In the genomic region with DNA sequence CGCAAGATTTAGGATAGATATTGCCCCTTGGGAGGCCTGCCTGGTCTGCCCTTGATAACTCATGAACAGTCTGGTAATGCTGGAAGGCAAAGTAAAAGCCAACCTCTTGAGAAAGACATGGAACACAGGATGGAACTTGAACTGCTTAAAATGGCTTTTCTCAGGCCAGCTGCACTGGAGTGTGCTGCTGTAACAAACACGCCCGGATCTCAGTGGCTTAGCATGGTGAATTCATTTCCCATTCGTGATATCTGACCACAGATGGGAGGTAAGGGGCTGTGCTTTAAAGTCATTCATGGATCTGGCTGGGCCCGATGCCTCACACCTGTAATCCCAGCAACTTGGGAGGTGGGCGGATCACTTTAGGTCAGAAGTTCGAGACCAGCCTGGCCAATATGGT, we compare ENCODE assay signal across 16 cellular contexts.
DNase-seq lines count a peak whose midpoint lies in the region; ATAC-seq and TF ChIP-seq lines count a peak whose summit lies in the region.
"Had no signal": no experiment of that assay in that cellular context is flagged by ENCODE, and none has a peak within 500 bp of the region (broad histone marks: within the 10 kb centered on the region; RNA-seq: fewer than 3 reads in every experiment).

No MANE protein-coding gene starts in this region.

- H4K20me1 ChIP-seq in HCT116 (ENCODE audit: insufficient read depth), result no peaks in the 10 kb centered on the region
- no peaks in the 10 kb centered on the region for H4K20me1 ChIP-seq in smooth muscle cell (ENCODE audit: low read depth)

- H3K4me1 Mint-ChIP-seq in MCF 10A (ENCODE audit: insufficient read depth, unreplicated experiment) (peaks cover 32% of the 10 kb centered on the region), endothelial cell (ENCODE audit: unreplicated experiment) (peaks cover 5% of the 10 kb centered on the region)
- H3K4me1 Mint-ChIP-seq in CD8-positive, alpha-beta memory T cell, result no peaks in the 10 kb centered on the region

- H3K27me3 Mint-ChIP-seq in MCF 10A (ENCODE audit: insufficient read depth, unreplicated experiment), result no peaks in the 10 kb centered on the region
- H3K27me3 Mint-ChIP-seq in CD8-positive, alpha-beta memory T cell, result no peaks in the 10 kb centered on the region
- peaks cover 4% of the 10 kb centered on the region for H3K27me3 Mint-ChIP-seq in endothelial cell (ENCODE audit: unreplicated experiment)
- H3K27me3 Mint-ChIP-seq: B cell; CD4-positive, alpha-beta T cell had no signal

- ATAC-seq in HCT116, result no peak

- H3F3A ChIP-seq in smooth muscle cell (ENCODE audit: low read depth), result peaks cover 5% of the 10 kb centered on the region

- peak overlapping the region; percentile 64; the same call in 1 of the 2 replicates for H3K4me2 ChIP-seq in HCT116 (ENCODE audit: low read length)
- no peak overlapping the region for H3K4me2 ChIP-seq in smooth muscle cell

- no peak for TF ChIP-seq RAD21 in HCT116 (IDR thresholded peaks at IDR 0.05; ENCODE audit: low read depth)

- peaks cover 15 to 32% of the 10 kb centered on the region in 2 experiments for H3K4me1 ChIP-seq in HCT116 (ENCODE audit: control insufficient read depth in 1 of 2, insufficient read depth in 2 of 2, low read length in 2 of 2)
- H3K4me1 ChIP-seq in esophagus (ENCODE audit: control insufficient read depth in 2 of 2, insufficient read depth in 2 of 2, low read length in 1 of 2), result peaks cover 0 to 8% of the 10 kb centered on the region in 2 donors
- H3K4me1 ChIP-seq in smooth muscle cell (ENCODE audit: low read depth), result peaks cover 14% of the 10 kb centered on the region
- H3K4me1 ChIP-seq in CD8-positive, alpha-beta memory T cell (ENCODE audit: insufficient read depth, low read length), result no peaks in the 10 kb centered on the region
- H3K4me1 ChIP-seq: HAP-1 had no signal

- TF ChIP-seq CTCF in HCT116 (IDR thresholded peaks at IDR 0.05 in 2 of 3, conservative IDR thresholded peaks at IDR 0.05 in 1 of 3; ENCODE audit: borderline replicate concordance in 1 of 3, insufficient read depth in 1 of 3, low read depth in 2 of 3, low read length in 2 of 3), result no peak
- no peak for TF ChIP-seq CTCF in MCF 10A (IDR thresholded peaks at IDR 0.05; ENCODE audit: unreplicated experiment)
- TF ChIP-seq CTCF in smooth muscle cell (IDR thresholded peaks at IDR 0.05; ENCODE audit: borderline replicate concordance, insufficient read depth, poor library complexity, severe bottlenecking), result no peak
- no peak for TF ChIP-seq CTCF in endothelial cell (IDR thresholded peaks at IDR 0.05; ENCODE audit: unreplicated experiment)

- no peak for DNase-seq in HCT116 (ENCODE audit: low read depth, low spot score)
- no peak for DNase-seq in MCF 10A (ENCODE audit: unreplicated experiment)
- DNase-seq in smooth muscle cell (lab: John Stamatoyannopoulos, UW; ENCODE audit: unreplicated experiment), result no peak
- DNase-seq in cerebellar nuclear complex (lab: John Stamatoyannopoulos, UW), result no peak
- DNase-seq in CD8-positive, alpha-beta memory T cell, result no peak
- no peak for DNase-seq in endothelial cell (ENCODE audit: low spot score)
- DNase-seq: C1 segment of cervical spinal cord; CD4-positive, alpha-beta T cell; COR-L47; DND-41; GDM1; HFFc6 had no signal

- no peaks in the 10 kb centered on the region for H3K36me3 Mint-ChIP-seq in MCF 10A (ENCODE audit: insufficient read depth, unreplicated experiment)
- peaks cover 0 to 22% (median 1%) of the 10 kb centered on the region in 3 donors for H3K36me3 Mint-ChIP-seq in CD8-positive, alpha-beta memory T cell
- no peaks in the 10 kb centered on the region for H3K36me3 Mint-ChIP-seq in endothelial cell (ENCODE audit: low read depth, unreplicated experiment)

- H3K27ac Mint-ChIP-seq in MCF 10A (ENCODE audit: low read depth, unreplicated experiment) (peak overlapping the region; percentile 73), endothelial cell (ENCODE audit: unreplicated experiment) (no peak overlapping the region)
- no peak overlapping the region for H3K27ac Mint-ChIP-seq in CD8-positive, alpha-beta memory T cell
- H3K27ac Mint-ChIP-seq: B cell; CD4-positive, alpha-beta T cell; HFFc6 had no signal

- no peaks in the 10 kb centered on the region for H3K9me3 Mint-ChIP-seq in MCF 10A (ENCODE audit: unreplicated experiment)
- no peaks in the 10 kb centered on the region for H3K9me3 Mint-ChIP-seq in CD8-positive, alpha-beta memory T cell
- H3K9me3 Mint-ChIP-seq in endothelial cell (ENCODE audit: unreplicated experiment), result no peaks in the 10 kb centered on the region
- H3K9me3 Mint-ChIP-seq: CD4-positive, alpha-beta T cell had no signal

- CTCF ChIA-PET in HCT116 (lab: Charles Lee) (no interaction called here), MCF 10A (lab: Yijun Ruan, JAX) (interaction anchor here (1.7 to 2.1 kb wide), 2 partner anchors 17 to 23 kb away, joined by 3 to 19 read pairs; no protein-coding TSS in a partner anchor)
- CTCF ChIA-PET in CD8-positive, alpha-beta memory T cell (lab: Charles Lee), result no interaction called here

- 94 to 95% methylated on average over 7 of the region's 7 CpGs for WGBS in esophagus, 2 donors
- WGBS in smooth muscle cell (ENCODE audit: low lambda C conversion rate), result 88% methylated on average over 7 of the region's 7 CpGs

- intact Hi-C loops in HCT116 (cut with micrococcal nuclease) (no loop called here), MCF 10A (cut with micrococcal nuclease) (no loop called here)

- BruUV-seq in HCT116 (replicated peaks; lab: Mats Ljungman, UMichigan) (no TSS peak), MCF 10A (replicated peaks; lab: Mats Ljungman, UMichigan) (no TSS peak)

- H3K4me3 Mint-ChIP-seq in MCF 10A (ENCODE audit: unreplicated experiment) (no peak overlapping the region), endothelial cell (ENCODE audit: unreplicated experiment) (no peak overlapping the region)
- H3K4me3 Mint-ChIP-seq in CD8-positive, alpha-beta memory T cell, result no peak overlapping the region
- H3K4me3 Mint-ChIP-seq: B cell; CD4-positive, alpha-beta T cell; HFFc6 had no signal

- POLR2A ChIA-PET in HCT116 (lab: Charles Lee) (no interaction called here), MCF 10A (lab: Yijun Ruan, JAX) (interaction anchor here (1.0 to 2.7 kb wide), 4 partner anchors 8 to 24 kb away, joined by 3 to 12 read pairs (median 6); no protein-coding TSS in a partner anchor)
- POLR2A ChIA-PET in CD8-positive, alpha-beta memory T cell (lab: Charles Lee), result no interaction called here

- no peak for TF ChIP-seq POLR2A in HCT116 (IDR thresholded peaks at IDR 0.05; ENCODE audit: borderline replicate concordance, extremely low read depth, insufficient read depth, insufficient read length)

- RAD21 ChIA-PET in HCT116 (lab: Charles Lee; ENCODE audit: low non-redundant PET in 1 of 2, low total read pairs in 2 of 2, uncharacterized antibody in 2 of 2, unreplicated experiment in 2 of 2), result no interaction called here

- H3K36me3 ChIP-seq in HCT116 (ENCODE audit: control insufficient read depth in 1 of 2, insufficient read depth in 2 of 2, low read length in 2 of 2) (no peaks in the 10 kb centered on the region), esophagus (ENCODE audit: control insufficient read depth in 2 of 2, insufficient read depth in 2 of 2, low read length in 1 of 2) (no peaks in the 10 kb centered on the region), smooth muscle cell (ENCODE audit: low read depth) (no peaks in the 10 kb centered on the region)
- H3K36me3 ChIP-seq in CD8-positive, alpha-beta memory T cell (ENCODE audit: insufficient read depth, low read length), result no peaks in the 10 kb centered on the region
- H3K36me3 ChIP-seq: HAP-1 had no signal

- no peaks in the 10 kb centered on the region for H3K27me3 ChIP-seq in HCT116 (ENCODE audit: insufficient read depth, low read length)
- H3K27me3 ChIP-seq in esophagus (ENCODE audit: control insufficient read depth in 1 of 2, insufficient read depth in 2 of 2, low read length in 2 of 2), result no peaks in the 10 kb centered on the region
- no peaks in the 10 kb centered on the region for H3K27me3 ChIP-seq in smooth muscle cell (ENCODE audit: low read depth)
- H3K27me3 ChIP-seq in CD8-positive, alpha-beta memory T cell (ENCODE audit: insufficient read depth, low read length, poor library complexity, severe bottlenecking), result no peaks in the 10 kb centered on the region

- H2AFZ ChIP-seq in HCT116 (ENCODE audit: low read depth, low read length, poor library complexity, severe bottlenecking) (no peak overlapping the region), smooth muscle cell (ENCODE audit: low read depth) (no peak overlapping the region)

- H3K9me2 ChIP-seq in HCT116 (ENCODE audit: insufficient read depth), result no peaks in the 10 kb centered on the region

- H3K9me3 ChIP-seq in HCT116 (ENCODE audit: control insufficient read depth in 1 of 2, insufficient read depth in 1 of 2, low read depth in 1 of 2, low read length in 2 of 2) (no peaks in the 10 kb centered on the region), esophagus (ENCODE audit: control insufficient read depth in 2 of 2, insufficient read depth in 1 of 2, low read depth in 1 of 2, low read length in 1 of 2) (no peaks in the 10 kb centered on the region), smooth muscle cell (replicated peaks; ENCODE audit: low read depth) (no peaks in the 10 kb centered on the region)
- H3K9me3 ChIP-seq in CD8-positive, alpha-beta memory T cell (ENCODE audit: low read length), result no peaks in the 10 kb centered on the region
- H3K9me3 ChIP-seq: HAP-1 had no signal

- H3K4me3 ChIP-seq in HCT116 (replicated peaks in 1 of 2; ENCODE audit: low read depth in 1 of 2, low read length in 2 of 2) (no peak overlapping the region), esophagus (ENCODE audit: low read depth in 1 of 2, low read length in 2 of 2) (no peak overlapping the region), smooth muscle cell (no peak overlapping the region)
- H3K4me3 ChIP-seq in CD8-positive, alpha-beta memory T cell (ENCODE audit: low read length), result no peak overlapping the region
- H3K4me3 ChIP-seq: HAP-1 had no signal

- H3K27ac ChIP-seq in HCT116 (ENCODE audit: low read depth, low read length), result no peak overlapping the region
- peak overlapping the region; percentile 20 to 33 for H3K27ac ChIP-seq in esophagus (ENCODE audit: low read depth in 2 of 2, low read length in 1 of 2)
- H3K27ac ChIP-seq in smooth muscle cell (ENCODE audit: low read depth), result peak overlapping the region; percentile 58
- H3K27ac ChIP-seq in CD8-positive, alpha-beta memory T cell (ENCODE audit: low read depth, low read length), result no peak overlapping the region
- H3K27ac ChIP-seq: HL-60 had no signal

- H3K79me2 ChIP-seq in HCT116 (ENCODE audit: insufficient read depth, low read length) (no peaks in the 10 kb centered on the region), smooth muscle cell (ENCODE audit: low read depth) (no peaks in the 10 kb centered on the region)

- H3K9ac ChIP-seq in HCT116 (ENCODE audit: low read length) (no peak overlapping the region), smooth muscle cell (ENCODE audit: low read depth) (no peak overlapping the region)

TF ChIP-seq in HCT116, 20 proteins besides CTCF, POLR2A, EP300 and RAD21 (continues in another document):
- TF ChIP-seq ZFX (IDR thresholded peaks at IDR 0.05), result no peak
- TF ChIP-seq, protein P1, sequence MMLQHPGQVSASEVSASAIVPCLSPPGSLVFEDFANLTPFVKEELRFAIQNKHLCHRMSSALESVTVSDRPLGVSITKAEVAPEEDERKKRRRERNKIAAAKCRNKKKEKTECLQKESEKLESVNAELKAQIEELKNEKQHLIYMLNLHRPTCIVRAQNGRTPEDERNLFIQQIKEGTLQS (IDR thresholded peaks at IDR 0.05), result no peak
- no peak for TF ChIP-seq TCF7L2 (IDR thresholded peaks at IDR 0.05; ENCODE audit: borderline replicate concordance, extremely low read depth, insufficient read depth, insufficient read length)

Comparison
In these comparisons a context has a peak if more than half of its experiments do, and no peak if none do; other contexts are left out.
1. H3K27ac ChIP-seq: peak in esophagus (2 of 2) and smooth muscle cell (single experiment); none in HCT116 (single experiment) and CD8-positive, alpha-beta memory T cell (single experiment).